27 cellular contexts compared by ENCODE assay signal in the genomic region with DNA sequence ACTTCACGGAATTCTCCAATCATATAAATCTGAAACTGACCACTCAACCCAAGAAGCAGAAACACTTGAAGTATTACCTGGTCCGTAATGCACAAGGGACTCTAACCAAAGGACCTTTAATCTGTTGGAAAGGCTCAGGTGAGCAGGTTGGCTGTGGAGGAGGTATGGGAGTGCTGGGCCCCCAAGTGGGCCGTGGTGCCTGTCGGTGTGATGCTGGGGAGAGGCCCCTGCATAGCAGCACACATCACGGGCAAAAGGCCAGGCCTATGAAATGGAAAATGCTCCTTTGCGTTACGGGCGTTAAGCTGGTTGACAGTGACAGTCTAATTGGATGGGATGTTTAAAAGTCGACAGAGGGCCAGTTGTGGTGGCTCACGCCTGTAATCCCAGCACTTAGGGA.
"Had no signal": no experiment of that assay in that cellular context is flagged by ENCODE, and none has a peak within 500 bp of the region (broad histone marks: within the 10 kb centered on the region; RNA-seq: fewer than 3 reads in every experiment).

No MANE protein-coding gene starts in this region.

- ATAC-seq: natural killer cell; right cardiac atrium; stimulated activated memory B cell treated with anti-CD40 and anti-IgM and Interleukin-4, amounts not matched to agents 10 μg/mL and 1 μg/mL and 100 μg/mL, for 72 hours; stimulated activated naive CD8-positive, alpha-beta T cell treated with anti-CD3 and anti-CD28 coated beads, Interleukin-15, amount 100 ng/mL, for 72 hours had no signal

- DNase-seq: hypothalamus; immature natural killer cell; left ventricle myocardium inferior; mesendoderm; naive B cell; natural killer cell; nephron progenitor cell; occipital lobe; retina; right cardiac atrium; small intestine; stimulated activated CD4-positive, alpha-beta T cell treated with anti-CD3 and anti-CD28 coated beads, Interleukin-1b, Interleukin-23, amount 100 ng/mL, for 48 hours; stimulated activated CD4-positive, alpha-beta T cell treated with anti-CD3 and anti-CD28 coated beads, Interleukin-2, amount 100 ng/mL, for 48 hours; stimulated activated CD4-positive, alpha-beta T cell treated with anti-CD3 and anti-CD28 coated beads, Interleukin-4, amount 100 ng/mL, for 4 hours; stimulated activated CD8-positive, alpha-beta memory T cell treated with anti-CD3 and anti-CD28 coated beads, Interleukin-4, amount 100 ng/mL, for 48 hours; stimulated activated naive CD4-positive, alpha-beta T cell treated with Interleukin-2 at 50 U/mL for 16 hours; stimulated activated naive CD8-positive, alpha-beta T cell treated with anti-CD3 and anti-CD28 coated beads, Interleukin-15, amount 100 ng/mL, for 72 hours; substantia nigra; uterus had no signal

- H3K27me3 ChIP-seq: neural progenitor cell, sigmoid colon, tibial nerve, uterus had no signal

- H3K4me1 ChIP-seq: left ventricle myocardium inferior had no signal

- FAIRE-seq: islet of Langerhans, small intestine had no signal

- H3K9me3 ChIP-seq: left ventricle myocardium inferior, neutrophil, prostate gland, sigmoid colon, tibial nerve, uterus had no signal

- H3K27ac ChIP-seq: left ventricle myocardium inferior, neural progenitor cell, neutrophil, prostate gland, sigmoid colon, tibial nerve had no signal

- H3K4me3 ChIP-seq: left ventricle myocardium inferior, lung, neural progenitor cell, prostate gland, sigmoid colon, tibial nerve, uterus had no signal

- H3K36me3 ChIP-seq: left ventricle myocardium inferior, neural progenitor cell, neutrophil, sigmoid colon, uterus had no signal

- H3K9ac ChIP-seq: neural progenitor cell had no signal
